Comparison of ENCODE assay signal across 21 cellular contexts in the genomic region with DNA sequence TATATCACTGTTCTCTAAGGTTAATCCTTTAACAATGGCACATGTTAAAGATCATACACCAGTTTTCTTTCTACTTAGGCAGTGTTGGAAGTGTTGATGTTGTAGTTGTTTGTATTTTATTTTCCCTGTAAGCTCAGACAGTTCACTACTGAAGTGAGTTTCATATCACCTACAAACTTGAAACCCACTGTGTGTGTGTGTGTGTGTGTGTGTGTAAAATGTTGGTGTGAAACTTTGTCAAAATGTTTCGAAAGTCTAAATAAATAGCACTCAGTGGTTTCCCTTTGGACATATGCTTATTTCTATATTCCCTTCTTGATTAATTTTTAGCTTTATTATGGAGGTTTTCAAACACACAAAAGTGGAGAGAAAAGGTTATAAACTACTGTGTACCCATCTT.
"Had no signal": no experiment of that assay in that cellular context is flagged by ENCODE, and none has a peak within 500 bp of the region (broad histone marks: within the 10 kb centered on the region; RNA-seq: fewer than 3 reads in every experiment).

No MANE protein-coding gene starts in this region.

- H3K4me2 ChIP-seq: smooth muscle cell had no signal

- H3K36me3 ChIP-seq: neural progenitor cell, sigmoid colon, transverse colon, uterus had no signal

- H3K27me3 ChIP-seq: foreskin keratinocyte, neural progenitor cell, sigmoid colon, transverse colon, uterus had no signal

- H3K36me3 Mint-ChIP-seq: activated naive CD4-positive, alpha-beta T cell treated with anti-CD3 and anti-CD28 coated beads, Interleukin-2, amount 50 U/mL, for 24 hours; brain; naive thymus-derived CD8-positive, alpha-beta T cell; neural progenitor cell; stimulated activated memory B cell treated with anti-CD40 and anti-IgM and Interleukin-4, amounts not matched to agents 10 μg/mL and 1 μg/mL and 100 μg/mL, for 72 hours had no signal

- H3K9ac ChIP-seq: neural progenitor cell had no signal

- DNase-seq: activated CD4-positive, alpha-beta T cell treated with anti-CD3 and anti-CD28 coated beads, Interleukin-2, amount 10 ng/mL, durations not matched to agents 7 days and 5 days; activated CD4-positive, CD25-positive, alpha-beta regulatory T cell treated with anti-CD3 and anti-CD28 coated beads, Interleukin-2, amount 50 U/mL, for 72 hours; activated CD8-positive, alpha-beta T cell treated with anti-CD3 and anti-CD28 coated beads, Interleukin-2, amount 10 ng/mL, durations not matched to agents 7 days and 5 days; activated gamma-delta T cell treated with Interleukin-2 at 50 U/mL for 16 hours; effector CD4-positive, alpha-beta T cell; naive thymus-derived CD8-positive, alpha-beta T cell; retina; stimulated activated CD4-positive, alpha-beta T cell treated with anti-CD3 and anti-CD28 coated beads, Interleukin-15, amount 100 ng/mL, for 24 hours had no signal

- H3K27ac Mint-ChIP-seq: activated CD4-positive, alpha-beta T cell treated with anti-CD3 and anti-CD28 coated beads, Interleukin-2, amount 10 ng/mL, durations not matched to agents 7 days and 5 days; activated CD8-positive, alpha-beta T cell treated with anti-CD3 and anti-CD28 coated beads, Interleukin-2, amount 10 ng/mL, durations not matched to agents 7 days and 5 days; activated naive CD4-positive, alpha-beta T cell treated with anti-CD3 and anti-CD28 coated beads, Interleukin-2, amount 50 U/mL, for 24 hours; activated T-helper 1 cell treated with anti-CD3 and anti-CD28 coated beads, Interleukin-12 subunit alpha, Interleukin-12 subunit beta, Interleukin-2, Interleukin-4 antibody, amounts not matched to agents 30 ng/mL and 10 ng/mL and 1 ng/mL, durations not matched to agents 14 hours and 24 hours and 36 hours; naive thymus-derived CD8-positive, alpha-beta T cell; stimulated activated memory B cell treated with anti-CD40 and anti-IgM and Interleukin-4, amounts not matched to agents 10 μg/mL and 1 μg/mL and 100 μg/mL, for 72 hours had no signal

- H3K4me3 Mint-ChIP-seq: activated CD4-positive, alpha-beta T cell treated with anti-CD3 and anti-CD28 coated beads, Interleukin-2, amount 10 ng/mL, durations not matched to agents 7 days and 5 days; activated CD8-positive, alpha-beta T cell treated with anti-CD3 and anti-CD28 coated beads, Interleukin-2, amount 10 ng/mL, durations not matched to agents 7 days and 5 days; activated naive CD4-positive, alpha-beta T cell treated with anti-CD3 and anti-CD28 coated beads, Interleukin-2, amount 50 U/mL, for 24 hours; activated T-helper 1 cell treated with anti-CD3 and anti-CD28 coated beads, Interleukin-12 subunit alpha, Interleukin-12 subunit beta, Interleukin-2, Interleukin-4 antibody, amounts not matched to agents 30 ng/mL and 10 ng/mL and 1 ng/mL, durations not matched to agents 14 hours and 24 hours and 36 hours; brain; naive thymus-derived CD8-positive, alpha-beta T cell; neural progenitor cell; stimulated activated memory B cell treated with anti-CD40 and anti-IgM and Interleukin-4, amounts not matched to agents 10 μg/mL and 1 μg/mL and 100 μg/mL, for 72 hours had no signal

- H3K4me1 ChIP-seq: foreskin keratinocyte had no signal

- H3K27ac ChIP-seq: foreskin keratinocyte, VCaP had no signal

- H3K9me3 Mint-ChIP-seq: activated CD4-positive, alpha-beta T cell treated with anti-CD3 and anti-CD28 coated beads, Interleukin-2, amount 10 ng/mL, durations not matched to agents 7 days and 5 days; activated naive CD4-positive, alpha-beta T cell treated with anti-CD3 and anti-CD28 coated beads, Interleukin-2, amount 50 U/mL, for 24 hours; activated T-helper 1 cell treated with anti-CD3 and anti-CD28 coated beads, Interleukin-12 subunit alpha, Interleukin-12 subunit beta, Interleukin-2, Interleukin-4 antibody, amounts not matched to agents 30 ng/mL and 10 ng/mL and 1 ng/mL, durations not matched to agents 14 hours and 24 hours and 36 hours had no signal

- H3K4me1 Mint-ChIP-seq: activated CD4-positive, alpha-beta T cell treated with anti-CD3 and anti-CD28 coated beads, Interleukin-2, amount 10 ng/mL, durations not matched to agents 7 days and 5 days; activated naive CD4-positive, alpha-beta T cell treated with anti-CD3 and anti-CD28 coated beads, Interleukin-2, amount 50 U/mL, for 24 hours; naive thymus-derived CD8-positive, alpha-beta T cell; stimulated activated memory B cell treated with anti-CD40 and anti-IgM and Interleukin-4, amounts not matched to agents 10 μg/mL and 1 μg/mL and 100 μg/mL, for 72 hours had no signal

- H3K4me3 ChIP-seq: lung, sigmoid colon, smooth muscle cell, transverse colon, uterus had no signal

- H3K27me3 Mint-ChIP-seq: progenitor cell of endocrine pancreas; stimulated activated memory B cell treated with anti-CD40 and anti-IgM and Interleukin-4, amounts not matched to agents 10 μg/mL and 1 μg/mL and 100 μg/mL, for 72 hours had no signal

- ATAC-seq: activated CD8-positive, alpha-beta T cell treated with anti-CD3 and anti-CD28 coated beads, Interleukin-2, amount 10 ng/mL, durations not matched to agents 7 days and 5 days; naive thymus-derived CD8-positive, alpha-beta T cell; stimulated activated memory B cell treated with anti-CD40 and anti-IgM and Interleukin-4, amounts not matched to agents 10 μg/mL and 1 μg/mL and 100 μg/mL, for 72 hours had no signal

- H3K9me3 ChIP-seq: sigmoid colon, transverse colon, uterus had no signal
